ENCODE assay signal across 1 cellular context in the genomic region with DNA sequence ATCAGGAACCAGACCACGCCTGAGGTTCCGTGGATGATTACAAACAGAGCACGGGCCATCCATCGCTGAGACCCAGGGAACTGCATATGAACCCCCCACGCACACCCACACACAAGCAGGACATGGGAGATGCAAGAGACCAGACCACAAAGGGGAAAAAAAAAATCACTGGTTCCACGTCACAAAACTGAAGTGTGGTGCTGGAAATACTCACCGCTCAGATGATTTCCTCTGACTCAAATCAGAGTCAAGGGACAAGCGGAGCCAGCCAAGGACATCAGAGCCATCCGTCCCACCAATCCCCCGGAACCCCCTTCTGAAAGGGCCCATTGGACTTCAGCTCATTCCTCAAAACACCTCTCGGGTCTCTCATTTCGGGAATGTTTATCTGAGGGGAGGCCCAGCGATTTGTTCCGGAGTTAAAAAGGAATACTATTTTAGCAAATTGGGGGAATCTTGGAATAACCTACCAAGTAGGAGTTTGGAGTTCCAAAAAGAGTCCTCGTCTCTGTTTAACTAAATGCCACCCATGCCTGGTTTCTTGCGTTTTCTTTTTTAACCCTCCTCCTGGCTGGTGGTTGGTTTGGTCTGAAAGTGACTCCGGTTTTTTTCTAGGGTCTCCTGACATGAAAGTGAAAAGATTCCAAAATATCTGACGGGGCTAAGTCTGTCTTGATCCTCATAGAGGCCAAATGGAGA.
TF ChIP-seq lines count a peak whose summit lies in the region.

No MANE protein-coding gene starts in this region.

TF ChIP-seq in GM12878, 131 proteins besides CTCF, POLR2A, EP300 and RAD21 (continued from another document):
- TF ChIP-seq MXI1 (IDR thresholded peaks at IDR 0.05; ENCODE audit: low read depth, low read length) (no peak; the same call in 1 of the 2 replicates), KAT2A (conservative IDR thresholded peaks at IDR 0.05; ENCODE audit: control insufficient read depth, low read depth, low read length) (no peak), CREM (IDR thresholded peaks at IDR 0.05; ENCODE audit: low read depth) (peak; percentile 94), ZNF622 (IDR thresholded peaks at IDR 0.05) (no peak), SIX5 (IDR thresholded peaks at IDR 0.05; ENCODE audit: low read depth, low read length, severe bottlenecking) (no peak), NFXL1 (IDR thresholded peaks at IDR 0.05; ENCODE audit: borderline replicate concordance) (no peak), BACH1 (IDR thresholded peaks at IDR 0.05; ENCODE audit: borderline replicate concordance) (peak; percentile 44; the same call in 1 of the 2 replicates), PAX5 (IDR thresholded peaks at IDR 0.05; ENCODE audit: borderline replicate concordance, low read depth, low read length) (peak; percentile 81; the same call in 1 of the 2 replicates), YBX1 (IDR thresholded peaks at IDR 0.05) (no peak), FOXK2 (IDR thresholded peaks at IDR 0.05) (no peak), SMAD1 (IDR thresholded peaks at IDR 0.05; ENCODE audit: low read depth, partially characterized antibody) (no peak), ZNF217 (IDR thresholded peaks at IDR 0.05) (peak; percentile 16; the same call in 1 of the 2 replicates), RB1 (IDR thresholded peaks at IDR 0.05; ENCODE audit: borderline replicate concordance) (no peak)
- TF ChIP-seq, protein P1, sequence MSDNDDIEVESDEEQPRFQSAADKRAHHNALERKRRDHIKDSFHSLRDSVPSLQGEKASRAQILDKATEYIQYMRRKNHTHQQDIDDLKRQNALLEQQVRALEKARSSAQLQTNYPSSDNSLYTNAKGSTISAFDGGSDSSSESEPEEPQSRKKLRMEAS (IDR thresholded peaks at IDR 0.05; ENCODE audit: low read depth, low read length): no peak
- TF ChIP-seq, protein P2, sequence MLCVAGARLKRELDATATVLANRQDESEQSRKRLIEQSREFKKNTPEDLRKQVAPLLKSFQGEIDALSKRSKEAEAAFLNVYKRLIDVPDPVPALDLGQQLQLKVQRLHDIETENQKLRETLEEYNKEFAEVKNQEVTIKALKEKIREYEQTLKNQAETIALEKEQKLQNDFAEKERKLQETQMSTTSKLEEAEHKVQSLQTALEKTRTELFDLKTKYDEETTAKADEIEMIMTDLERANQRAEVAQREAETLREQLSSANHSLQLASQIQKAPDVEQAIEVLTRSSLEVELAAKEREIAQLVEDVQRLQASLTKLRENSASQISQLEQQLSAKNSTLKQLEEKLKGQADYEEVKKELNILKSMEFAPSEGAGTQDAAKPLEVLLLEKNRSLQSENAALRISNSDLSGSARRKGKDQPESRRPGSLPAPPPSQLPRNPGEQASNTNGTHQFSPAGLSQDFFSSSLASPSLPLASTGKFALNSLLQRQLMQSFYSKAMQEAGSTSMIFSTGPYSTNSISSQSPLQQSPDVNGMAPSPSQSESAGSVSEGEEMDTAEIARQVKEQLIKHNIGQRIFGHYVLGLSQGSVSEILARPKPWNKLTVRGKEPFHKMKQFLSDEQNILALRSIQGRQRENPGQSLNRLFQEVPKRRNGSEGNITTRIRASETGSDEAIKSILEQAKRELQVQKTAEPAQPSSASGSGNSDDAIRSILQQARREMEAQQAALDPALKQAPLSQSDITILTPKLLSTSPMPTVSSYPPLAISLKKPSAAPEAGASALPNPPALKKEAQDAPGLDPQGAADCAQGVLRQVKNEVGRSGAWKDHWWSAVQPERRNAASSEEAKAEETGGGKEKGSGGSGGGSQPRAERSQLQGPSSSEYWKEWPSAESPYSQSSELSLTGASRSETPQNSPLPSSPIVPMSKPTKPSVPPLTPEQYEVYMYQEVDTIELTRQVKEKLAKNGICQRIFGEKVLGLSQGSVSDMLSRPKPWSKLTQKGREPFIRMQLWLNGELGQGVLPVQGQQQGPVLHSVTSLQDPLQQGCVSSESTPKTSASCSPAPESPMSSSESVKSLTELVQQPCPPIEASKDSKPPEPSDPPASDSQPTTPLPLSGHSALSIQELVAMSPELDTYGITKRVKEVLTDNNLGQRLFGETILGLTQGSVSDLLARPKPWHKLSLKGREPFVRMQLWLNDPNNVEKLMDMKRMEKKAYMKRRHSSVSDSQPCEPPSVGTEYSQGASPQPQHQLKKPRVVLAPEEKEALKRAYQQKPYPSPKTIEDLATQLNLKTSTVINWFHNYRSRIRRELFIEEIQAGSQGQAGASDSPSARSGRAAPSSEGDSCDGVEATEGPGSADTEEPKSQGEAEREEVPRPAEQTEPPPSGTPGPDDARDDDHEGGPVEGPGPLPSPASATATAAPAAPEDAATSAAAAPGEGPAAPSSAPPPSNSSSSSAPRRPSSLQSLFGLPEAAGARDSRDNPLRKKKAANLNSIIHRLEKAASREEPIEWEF (IDR thresholded peaks at IDR 0.05; ENCODE audit: insufficient replicate concordance, low read depth, low read length): no peak
